Comparison of ENCODE assay signal across 26 cellular contexts in the genomic region with DNA sequence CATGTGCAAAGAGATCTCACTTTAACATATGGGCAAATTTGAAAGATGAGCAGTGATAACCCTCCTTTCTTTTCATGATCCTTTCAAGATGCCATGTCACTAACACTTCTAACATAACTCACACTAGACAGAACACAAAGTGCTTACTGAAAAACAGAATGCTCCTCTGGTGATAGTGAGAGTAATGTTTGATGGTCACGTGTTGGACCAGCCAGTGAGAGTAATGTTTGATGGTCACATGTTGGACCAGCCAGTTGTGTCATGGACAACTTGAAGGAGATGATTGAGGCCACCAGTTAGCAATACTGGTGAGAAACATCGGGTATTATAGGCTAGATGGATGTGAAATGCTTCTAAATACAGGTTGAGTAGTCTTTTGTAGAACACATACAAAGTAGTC. TPM values are rescaled to one million over a fixed set of nuclear protein-coding genes. Genes with fewer than 3 reads are reported as not detected.
DNase-seq lines count a peak whose midpoint lies in the region; ATAC-seq, FAIRE-seq and TF ChIP-seq lines count a peak whose summit lies in the region.
"Had no signal": no experiment of that assay in that cellular context is flagged by ENCODE, and none has a peak within 500 bp of the region (broad histone marks: within the 10 kb centered on the region; RNA-seq: fewer than 3 reads in every experiment).

No MANE protein-coding gene starts in this region.

- WGBS in HepG2 (ENCODE audit: low lambda C conversion rate), result 0% methylated on average over 2 of the region's 2 CpGs
- whole genome bisulfite sequencing in right lobe of liver (ENCODE audit: insufficient coverage, low coverage, low lambda C conversion rate, missing lambda C conversion rate), result 51% methylated on average over 2 of the region's 2 CpGs
- WGBS in GM12878 (ENCODE audit: insufficient coverage, insufficient replicate concordance, low lambda C conversion rate, missing lambda C conversion rate), result 0% methylated on average over 2 of the region's 2 CpGs

- peaks cover 3% of the 10 kb centered on the region for H3K27me3 Mint-ChIP-seq in glutamatergic neuron (ENCODE audit: unreplicated experiment)

- no peak for TF ChIP-seq CTCF in HepG2 (CRISPR knock-in tag; IDR thresholded peaks at IDR 0.05)
- TF ChIP-seq CTCF in right lobe of liver (IDR thresholded peaks at IDR 0.05), result no peak
- TF ChIP-seq CTCF in GM12878 (IDR thresholded peaks at IDR 0.05 in 2 of 3, conservative IDR thresholded peaks at IDR 0.05 in 1 of 3; ENCODE audit: control insufficient read depth in 2 of 3, extremely low read depth in 1 of 3, insufficient read depth in 1 of 3, low read depth in 3 of 3, low read length in 3 of 3), result no peak
- TF ChIP-seq CTCF in glutamatergic neuron (IDR thresholded peaks at IDR 0.05; ENCODE audit: partially characterized antibody, unreplicated experiment), result no peak

- H3K4me1 Mint-ChIP-seq in glutamatergic neuron (ENCODE audit: low read depth, unreplicated experiment), result peaks cover 32% of the 10 kb centered on the region
- H3K4me1 Mint-ChIP-seq: CD14-positive monocyte; CD8-positive, alpha-beta memory T cell had no signal

- no TSS peak for BruUV-seq in HepG2 (replicated peaks; lab: Mats Ljungman, UMichigan)
- no TSS peak for BruUV-seq in GM12878 (replicated peaks; lab: Mats Ljungman, UMichigan)

- no peaks in the 10 kb centered on the region for H3K9me3 ChIP-seq in HepG2 (ENCODE audit: low read length)
- no peaks in the 10 kb centered on the region for H3K9me3 ChIP-seq in right lobe of liver
- no peaks in the 10 kb centered on the region for H3K9me3 ChIP-seq in GM12878 (replicated peaks; ENCODE audit: control insufficient read depth, insufficient read depth, low read length)
- H3K9me3 ChIP-seq: BE2C; BLaER1 treated with 17β-estradiol and CSF1 and Interleukin-3, amounts not matched to agents 10 nM and 100 nM had no signal

- H3K9me3 Mint-ChIP-seq in glutamatergic neuron (ENCODE audit: unreplicated experiment), result peaks cover 7% of the 10 kb centered on the region
- H3K9me3 Mint-ChIP-seq: CD14-positive monocyte; CD4-positive, alpha-beta T cell; CD8-positive, alpha-beta memory T cell had no signal

- no peak overlapping the region for H2AFZ ChIP-seq in HepG2 (ENCODE audit: low read length)
- H2AFZ ChIP-seq in GM12878 (ENCODE audit: control insufficient read depth, low read depth, low read length), result no peak overlapping the region
- H2AFZ ChIP-seq: GM23248 had no signal

- TF ChIP-seq EP300 in HepG2 (IDR thresholded peaks at IDR 0.05; ENCODE audit: low read depth in 2 of 2, low read length in 2 of 2) (no peak), HepG2 (CRISPR knock-in tag; IDR thresholded peaks at IDR 0.05; ENCODE audit: borderline replicate concordance) (no peak), GM12878 (IDR thresholded peaks at IDR 0.05; ENCODE audit: borderline replicate concordance in 1 of 2, control insufficient read depth in 1 of 2, low read depth in 2 of 2, low read length in 2 of 2) (no peak)

- in situ Hi-C loops in HepG2 (cut with HindIII; ENCODE audit: extremely low pct_ligation_motif_present, low pct_unique_long_range_greater_than_20kb) (no loop called here), GM12878 (cut with MboI) (no loop called here)

- no peak for TF ChIP-seq POLR2A in HepG2 (IDR thresholded peaks at IDR 0.05; ENCODE audit: insufficient read depth in 1 of 2, low read depth in 2 of 2, low read length in 2 of 2)
- no peak for TF ChIP-seq POLR2A in right lobe of liver (IDR thresholded peaks at IDR 0.05)
- TF ChIP-seq POLR2A in GM12878 (IDR thresholded peaks at IDR 0.05; ENCODE audit: low read depth, low read length), result no peak

- H3K4me1 ChIP-seq in HepG2 (ENCODE audit: insufficient read depth, low read length) (no peaks in the 10 kb centered on the region), right lobe of liver (no peaks in the 10 kb centered on the region), GM12878 (ENCODE audit: control insufficient read depth, insufficient read depth, low read length) (no peaks in the 10 kb centered on the region)
- H3K4me1 ChIP-seq: BE2C; BLaER1 treated with 17β-estradiol and CSF1 and Interleukin-3, amounts not matched to agents 10 nM and 100 nM had no signal

- CTCF ChIA-PET in HepG2 (lab: Yijun Ruan, JAX; ENCODE audit: low intra/inter-chr PET ratio, low total read pairs), result no interaction called here
- CTCF ChIA-PET in GM12878 (lab: Yijun Ruan, JAX), result interaction anchor here (1.1 to 1.5 kb wide), 2 partner anchors 26 to 33 kb away, joined by 3 to 6 read pairs; no protein-coding TSS in a partner anchor

- H3K4me2 ChIP-seq in HepG2 (ENCODE audit: low read depth, low read length) (no peak overlapping the region), GM12878 (ENCODE audit: control insufficient read depth, insufficient read depth) (no peak overlapping the region)
- H3K4me2 ChIP-seq: BLaER1 treated with 17β-estradiol and CSF1 and Interleukin-3, amounts not matched to agents 10 nM and 100 nM had no signal

- ATAC-seq in HepG2, result no peak
- ATAC-seq in right lobe of liver, result no peak
- ATAC-seq in GM12878, result no peak
- ATAC-seq in GM18517 (IDR thresholded peaks at IDR 0.05; ENCODE audit: unreplicated experiment), result no peak
- no peak for ATAC-seq in GM21717 (IDR thresholded peaks at IDR 0.05; ENCODE audit: unreplicated experiment)

- H4K20me1 ChIP-seq in HepG2 (ENCODE audit: insufficient read depth, low read length), result no peaks in the 10 kb centered on the region
- H4K20me1 ChIP-seq in GM12878 (ENCODE audit: control insufficient read depth, insufficient read depth), result no peaks in the 10 kb centered on the region
- H4K20me1 ChIP-seq: BLaER1 treated with 17β-estradiol and CSF1 and Interleukin-3, amounts not matched to agents 10 nM and 100 nM had no signal

- H3K4me3 ChIP-seq in HepG2 (replicated peaks in 1 of 3; ENCODE audit: insufficient read depth in 1 of 3, low read depth in 2 of 3, low read length in 3 of 3) (no peak overlapping the region), right lobe of liver (no peak overlapping the region), GM12878 (no peak overlapping the region)
- H3K4me3 ChIP-seq: BLaER1 treated with 17β-estradiol and CSF1 and Interleukin-3, amounts not matched to agents 10 nM and 100 nM; GM23248 had no signal

- H3K36me3 Mint-ChIP-seq in glutamatergic neuron (ENCODE audit: unreplicated experiment), result peaks cover 13% of the 10 kb centered on the region
- H3K36me3 Mint-ChIP-seq: CD14-positive monocyte; CD8-positive, alpha-beta memory T cell had no signal

- H3K27ac ChIP-seq in HepG2 (ENCODE audit: extremely low read length, insufficient read depth, low read length) (no peak overlapping the region), right lobe of liver (no peak overlapping the region), GM12878 (ENCODE audit: control insufficient read depth, insufficient read depth) (no peak overlapping the region)
- H3K27ac ChIP-seq: 22Rv1; BLaER1 treated with 17β-estradiol and CSF1 and Interleukin-3, amounts not matched to agents 10 nM and 100 nM; GM23248 had no signal

- intact Hi-C loops in HepG2 (cut with micrococcal nuclease; ENCODE audit: unreplicated experiment), result no loop called here
- intact Hi-C loops in right lobe of liver (cut with DNase I), result no loop called here
- intact Hi-C loops in GM12878 (cut with micrococcal nuclease; ENCODE audit: unreplicated experiment), result no loop called here

- H3K9ac ChIP-seq in HepG2 (ENCODE audit: insufficient read depth, low read depth, low read length) (no peak overlapping the region), GM12878 (ENCODE audit: control insufficient read depth, insufficient read depth, low read length) (no peak overlapping the region)
- H3K9ac ChIP-seq: BLaER1 treated with 17β-estradiol and CSF1 and Interleukin-3, amounts not matched to agents 10 nM and 100 nM; GM23248 had no signal

- no peaks in the 10 kb centered on the region for H3K27me3 ChIP-seq in HepG2 (ENCODE audit: control insufficient read depth in 1 of 2, insufficient read depth in 2 of 2, low read length in 2 of 2)
- H3K27me3 ChIP-seq in right lobe of liver, result peaks cover 0 to 6% of the 10 kb centered on the region in 2 donors
- H3K27me3 ChIP-seq in GM12878 (replicated peaks in 1 of 2; ENCODE audit: control insufficient read depth in 2 of 2, insufficient read depth in 2 of 2, low read length in 1 of 2), result no peaks in the 10 kb centered on the region; a peak in 1 of 4 replicates
- H3K27me3 ChIP-seq: BE2C; BLaER1 treated with 17β-estradiol and CSF1 and Interleukin-3, amounts not matched to agents 10 nM and 100 nM had no signal

- POLR2A ChIA-PET in HepG2 (lab: Yijun Ruan, JAX), result no interaction called here
- POLR2A ChIA-PET in GM12878 (lab: Charles Lee), result no interaction called here

- no peaks in the 10 kb centered on the region for H3K79me2 ChIP-seq in HepG2 (ENCODE audit: insufficient read depth, low read length)
- H3K79me2 ChIP-seq in GM12878 (ENCODE audit: control insufficient read depth, insufficient read depth, low read length), result no peaks in the 10 kb centered on the region

- FAIRE-seq in HepG2 (lab: Jason Lieb, UNC), result no peak
- no peak for FAIRE-seq in GM12878 (lab: Jason Lieb, UNC)
- FAIRE-seq: A204.1, D721Med, H1 had no signal

- TF ChIP-seq RAD21 in HepG2 (CRISPR knock-in tag; IDR thresholded peaks at IDR 0.05) (no peak), GM12878 (IDR thresholded peaks at IDR 0.05; ENCODE audit: insufficient read depth, low read depth, low read length) (no peak)

- no peaks in the 10 kb centered on the region for H3K36me3 ChIP-seq in HepG2 (replicated peaks in 1 of 2; ENCODE audit: control insufficient read depth in 1 of 2, insufficient read depth in 2 of 2, low read length in 2 of 2)
- no peaks in the 10 kb centered on the region for H3K36me3 ChIP-seq in right lobe of liver
- H3K36me3 ChIP-seq in GM12878 (ENCODE audit: control insufficient read depth in 2 of 2, insufficient read depth in 2 of 2, low read length in 1 of 2), result no peaks in the 10 kb centered on the region
- H3K36me3 ChIP-seq: BE2C; BLaER1 treated with 17β-estradiol and CSF1 and Interleukin-3, amounts not matched to agents 10 nM and 100 nM had no signal

- DNase-seq in HepG2 (ENCODE audit: low spot score) (no peak), right lobe of liver (no peak), GM12878 (ENCODE audit: low read depth, low spot score) (no peak), glutamatergic neuron (no peak)
- DNase-seq: ACHN; AML-193; BE2C; CD4-positive, alpha-beta T cell; CD8-positive, alpha-beta memory T cell; DMS 273 treated with DMSO at 0.1 percent for 48 hours; DMS53; DMS79 treated with DMSO at 0.1 percent for 48 hours; GF-D8; GM23248; H7; HCEC 1CT had no signal

- RAD21 ChIA-PET in GM12878 (lab: Charles Lee; ENCODE audit: unreplicated experiment), result no interaction called here

- H3K27ac Mint-ChIP-seq in glutamatergic neuron (ENCODE audit: unreplicated experiment), result no peak overlapping the region
- H3K27ac Mint-ChIP-seq: CD14-positive monocyte; CD4-positive, alpha-beta T cell; CD8-positive, alpha-beta memory T cell had no signal

- SMC1A ChIA-PET in GM12878 (lab: Charles Lee; ENCODE audit: uncharacterized antibody, unreplicated experiment), result interaction anchor here (1.0 to 1.3 kb wide), 2 partner anchors 10 to 47 kb away, joined by 3 to 6 read pairs; no protein-coding TSS in a partner anchor

- H3K4me3 Mint-ChIP-seq in glutamatergic neuron (ENCODE audit: unreplicated experiment), result peak overlapping the region; percentile 98
- H3K4me3 Mint-ChIP-seq: CD4-positive, alpha-beta T cell had no signal

RNA-seq across cellular contexts. Expression of a gene that starts 5.7 kb away (rescaled TPM):
- not detected in 2 replicates for total RNA-seq in HepG2 (2016; rRNA removed; fragmentation: Illumina TruSeq; extraction: Trizol)
- total RNA-seq in HepG2 (2016; cell fraction: cytosol; rRNA removed; fragmentation: Illumina TruSeq; extraction: Trizol; ENCODE audit: low read depth), result not detected in 2 replicates
- total RNA-seq in HepG2 (2016; cell fraction: insoluble cytoplasmic fraction; rRNA removed; fragmentation: Illumina TruSeq; extraction: Trizol), result not detected in 2 replicates
- not detected in 2 replicates for total RNA-seq in HepG2 (2016; cell fraction: membrane; rRNA removed; fragmentation: Illumina TruSeq; extraction: Trizol)
- total RNA-seq in HepG2 (2016; cell fraction: nucleus; rRNA removed; fragmentation: Illumina TruSeq; extraction: Trizol), result not detected in 2 replicates
- polyA plus RNA-seq in HepG2 (2011; rRNA removed), result not detected in 2 replicates
- not detected in 2 replicates for polyA plus RNA-seq in HepG2 (2011; cell fraction: cytosol; rRNA removed)
- not detected in 2 replicates for polyA plus RNA-seq in HepG2 (2011; cell fraction: nucleus; rRNA removed)
- polyA plus RNA-seq in HepG2 (2012), result not detected in 2 replicates
- polyA plus RNA-seq in HepG2 (2016; cell fraction: cytosol; fragmentation: Illumina TruSeq; extraction: Trizol; ENCODE audit: low read depth), result not detected in 2 replicates
- not detected in 2 replicates for polyA plus RNA-seq in HepG2 (2016; cell fraction: insoluble cytoplasmic fraction; fragmentation: Illumina TruSeq; extraction: Trizol; ENCODE audit: low read depth)
- not detected in 2 replicates for polyA plus RNA-seq in HepG2 (2016; cell fraction: membrane; fragmentation: Illumina TruSeq; extraction: Trizol; ENCODE audit: low read depth)
- polyA plus RNA-seq in HepG2 (2016; cell fraction: nucleus; fragmentation: Illumina TruSeq; extraction: Trizol; ENCODE audit: insufficient read depth, low read depth), result not detected in 2 replicates
- polyA minus RNA-seq in HepG2 (2011; rRNA and poly(A)+ RNA removed; ENCODE audit: low replicate concordance), result not detected in 2 replicates
- not detected in 2 replicates for polyA minus RNA-seq in HepG2 (2011; cell fraction: cytosol; rRNA and poly(A)+ RNA removed)
- not detected in 2 replicates for polyA minus RNA-seq in HepG2 (2011; cell fraction: nucleus; rRNA and poly(A)+ RNA removed)
- not detected for total RNA-seq in right lobe of liver
- not detected in 2 replicates for total RNA-seq in GM12878 (2013; cell fraction: nucleolus; rRNA removed)
- total RNA-seq in GM12878 (2014; rRNA removed), result not detected in 2 replicates
- not detected in 2 replicates for total RNA-seq in GM12878 (2014; rRNA removed; fragmentation: Illumina TruSeq; extraction: Trizol)
- not detected in 2 replicates for total RNA-seq in GM12878 (2021)
- not detected for polyA plus RNA-seq in GM12878 (2011; ENCODE audit: low read depth)
- not detected in 2 replicates for polyA plus RNA-seq in GM12878 (2011; rRNA removed)
- not detected in 2 replicates for polyA plus RNA-seq in GM12878 (2011; cell fraction: cytosol; rRNA removed)
- not detected in 2 replicates for polyA plus RNA-seq in GM12878 (2011; cell fraction: nucleus; rRNA removed)
- polyA plus RNA-seq in GM12878 (2012), result not detected in 2 replicates
- not detected in 2 replicates for polyA plus RNA-seq in GM12878 (2014; fragmentation: Illumina TruSeq; extraction: Trizol)
- not detected for polyA plus RNA-seq in GM12878 (2014; fragmentation: Nextera tagmentation; extraction: Ambion mirVana)
- not detected in 2 replicates for polyA plus RNA-seq in GM12878 (2014; rRNA removed)
- polyA plus RNA-seq in GM12878 (2016; fragmentation: Nextera tagmentation; extraction: Ambion mirVana), result under 1 TPM in 1 of 2 experiments, not detected in 1; 0.06 TPM
- polyA minus RNA-seq in GM12878 (2011; rRNA and poly(A)+ RNA removed), result not detected in 2 replicates
- not detected in 2 replicates for polyA minus RNA-seq in GM12878 (2011; cell fraction: cytosol; rRNA and poly(A)+ RNA removed)
- not detected in 2 replicates for polyA minus RNA-seq in GM12878 (2011; cell fraction: nucleus; rRNA and poly(A)+ RNA removed)
- 206 TPM for total RNA-seq in glutamatergic neuron (ENCODE audit: unreplicated experiment)
- total RNA-seq: CD4-positive, alpha-beta T cell; CD8-positive, alpha-beta memory T cell; Daoy; G401; GM23248; H1; H7 had no signal
- polyA plus RNA-seq: CD14-positive monocyte; CD8-positive, alpha-beta memory T cell; H1 had no signal

RNA-seq across cellular contexts. Expression of a gene that starts 40.9 kb away (rescaled TPM):
- total RNA-seq in HepG2 (2016; rRNA removed; fragmentation: Illumina TruSeq; extraction: Trizol), result not detected in 2 replicates
- not detected in 2 replicates for total RNA-seq in HepG2 (2016; cell fraction: cytosol; rRNA removed; fragmentation: Illumina TruSeq; extraction: Trizol; ENCODE audit: low read depth)
- not detected in 2 replicates for total RNA-seq in HepG2 (2016; cell fraction: insoluble cytoplasmic fraction; rRNA removed; fragmentation: Illumina TruSeq; extraction: Trizol)
- not detected in 2 replicates for total RNA-seq in HepG2 (2016; cell fraction: membrane; rRNA removed; fragmentation: Illumina TruSeq; extraction: Trizol)
- not detected in 2 replicates for total RNA-seq in HepG2 (2016; cell fraction: nucleus; rRNA removed; fragmentation: Illumina TruSeq; extraction: Trizol)
- polyA plus RNA-seq in HepG2 (2011; rRNA removed), result not detected in 2 replicates
- polyA plus RNA-seq in HepG2 (2011; cell fraction: cytosol; rRNA removed), result not detected in 2 replicates
- polyA plus RNA-seq in HepG2 (2011; cell fraction: nucleus; rRNA removed), result not detected in 2 replicates
- polyA plus RNA-seq in HepG2 (2012), result not detected in 2 replicates
- not detected in 2 replicates for polyA plus RNA-seq in HepG2 (2016; cell fraction: cytosol; fragmentation: Illumina TruSeq; extraction: Trizol; ENCODE audit: low read depth)
- not detected in 2 replicates for polyA plus RNA-seq in HepG2 (2016; cell fraction: insoluble cytoplasmic fraction; fragmentation: Illumina TruSeq; extraction: Trizol; ENCODE audit: low read depth)
- not detected in 2 replicates for polyA plus RNA-seq in HepG2 (2016; cell fraction: membrane; fragmentation: Illumina TruSeq; extraction: Trizol; ENCODE audit: low read depth)
- not detected in 2 replicates for polyA plus RNA-seq in HepG2 (2016; cell fraction: nucleus; fragmentation: Illumina TruSeq; extraction: Trizol; ENCODE audit: insufficient read depth, low read depth)
- polyA minus RNA-seq in HepG2 (2011; rRNA and poly(A)+ RNA removed; ENCODE audit: low replicate concordance), result 0.49 TPM in 1 of 2 replicates, not detected in the other
- polyA minus RNA-seq in HepG2 (2011; cell fraction: cytosol; rRNA and poly(A)+ RNA removed), result not detected in 2 replicates
- not detected in 2 replicates for polyA minus RNA-seq in HepG2 (2011; cell fraction: nucleus; rRNA and poly(A)+ RNA removed)
- total RNA-seq in right lobe of liver, result 1 to 10 TPM in 1 of 6 experiments, under 1 TPM in 4, not detected in 1; 0.09 to 1.2 (median 0.37) TPM
- total RNA-seq in GM12878 (2013; cell fraction: nucleolus; rRNA removed), result 114 and 127 TPM in 2 replicates
- total RNA-seq in GM12878 (2014; rRNA removed), result 23.4 and 23.7 TPM in 2 replicates
- total RNA-seq in GM12878 (2014; rRNA removed; fragmentation: Illumina TruSeq; extraction: Trizol), result 32.6 and 35.3 TPM in 2 replicates
- 34.4 and 37.5 TPM in 2 replicates for total RNA-seq in GM12878 (2021)
- polyA plus RNA-seq in GM12878 (2011; ENCODE audit: low read depth), result 29.9 TPM
- polyA plus RNA-seq in GM12878 (2011; rRNA removed), result 19.6 and 37.5 TPM in 2 replicates
- polyA plus RNA-seq in GM12878 (2011; cell fraction: cytosol; rRNA removed), result 34.9 and 47.4 TPM in 2 replicates
- 72.2 and 91.4 TPM in 2 replicates for polyA plus RNA-seq in GM12878 (2011; cell fraction: nucleus; rRNA removed)
- polyA plus RNA-seq in GM12878 (2012), result 27.3 and 34.0 TPM in 2 replicates
- 56.2 and 61.2 TPM in 2 replicates for polyA plus RNA-seq in GM12878 (2014; fragmentation: Illumina TruSeq; extraction: Trizol)
- polyA plus RNA-seq in GM12878 (2014; fragmentation: Nextera tagmentation; extraction: Ambion mirVana), result 10 to 100 TPM; 13.8 to 16.1 TPM
- polyA plus RNA-seq in GM12878 (2014; rRNA removed), result 23.6 and 26.1 TPM in 2 replicates
- polyA plus RNA-seq in GM12878 (2016; fragmentation: Nextera tagmentation; extraction: Ambion mirVana), result 10 to 100 TPM; 19.8 to 24.2 TPM
- 38.0 and 46.9 TPM in 2 replicates for polyA minus RNA-seq in GM12878 (2011; rRNA and poly(A)+ RNA removed)
- polyA minus RNA-seq in GM12878 (2011; cell fraction: cytosol; rRNA and poly(A)+ RNA removed), result 28.4 and 28.9 TPM in 2 replicates
- polyA minus RNA-seq in GM12878 (2011; cell fraction: nucleus; rRNA and poly(A)+ RNA removed), result 38.7 and 50.2 TPM in 2 replicates
- not detected for total RNA-seq in glutamatergic neuron (ENCODE audit: unreplicated experiment)
- total RNA-seq: G401, GM23248, H1, H7 had no signal
- polyA plus RNA-seq: GM23248, H1 had no signal

Comparison
In these comparisons a context has a peak if more than half of its experiments do, and no peak if none do; other contexts are left out.
1. RNA of a gene that starts 5.7 kb away (total RNA-seq): 206 TPM in glutamatergic neuron (single experiment); not detected in HepG2, not detected in right lobe of liver and not detected in GM12878; every median in the first group is over 100 times any median in the second.
2. RNA of a gene that starts 40.9 kb away (total RNA-seq): 23.4 to 127 TPM in GM12878; 0.09 to 1.2 TPM in right lobe of liver, not detected in HepG2 and not detected in glutamatergic neuron (single experiment); every median in the first group is over 10 times any median in the second.